22 cellular contexts compared by ENCODE assay signal in the genomic region with DNA sequence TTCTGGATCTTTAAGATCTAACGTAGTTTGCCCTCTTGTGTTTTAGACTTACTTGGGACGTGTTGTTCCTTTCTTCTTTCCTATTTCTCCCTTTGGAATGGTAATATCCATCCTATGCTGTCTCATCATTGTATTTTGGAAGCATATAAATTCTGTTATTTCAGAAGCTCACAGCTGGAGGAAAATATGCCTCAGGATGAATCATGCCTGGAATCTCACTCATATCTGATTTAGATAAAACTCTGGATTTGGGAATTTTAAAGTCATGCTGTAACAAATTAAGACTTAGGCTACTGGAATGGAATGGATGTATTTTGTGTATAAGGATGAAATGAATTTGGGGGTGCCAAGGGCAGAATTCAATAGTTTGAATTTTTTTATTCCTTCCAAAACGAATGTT.
A peak's percentile ranks its signal among the peaks of the same experiment; 100 is the strongest.
DNase-seq lines count a peak whose midpoint lies in the region; ATAC-seq and TF ChIP-seq lines count a peak whose summit lies in the region.
"Had no signal": no experiment of that assay in that cellular context is flagged by ENCODE, and none has a peak within 500 bp of the region (broad histone marks: within the 10 kb centered on the region; RNA-seq: fewer than 3 reads in every experiment).

No MANE protein-coding gene starts in this region.

- no peak for ATAC-seq in activated T-helper 17 cell treated with anti-CD3 and anti-CD28 coated beads, Interleukin-2, amount 50 U/mL, for 72 hours (replicated peaks)
- ATAC-seq in GM19324 (IDR thresholded peaks at IDR 0.05; ENCODE audit: low FRiP score, unreplicated experiment), result no peak
- ATAC-seq: right cardiac atrium; stimulated activated naive CD8-positive, alpha-beta T cell treated with anti-CD3 and anti-CD28 coated beads, Interleukin-15, amount 100 ng/mL, for 72 hours had no signal

- no peak overlapping the region for H3K9ac ChIP-seq in adipocyte (ENCODE audit: low read length)

- H3K9me3 ChIP-seq in adipocyte (ENCODE audit: control insufficient read depth, low read length), result no peaks in the 10 kb centered on the region
- H3K9me3 ChIP-seq: HAP-1, Peyer's patch, thyroid gland had no signal

- peak; percentile 4 for DNase-seq in HFFc6
- peak; percentile 24 for DNase-seq in adipocyte (ENCODE audit: low read depth)
- peak; percentile 63 for DNase-seq in fibroblast of peridontal ligament (ENCODE audit: extremely low read depth)
- DNase-seq in stromal cell of bone marrow (ENCODE audit: low read depth), result peak; percentile 18
- DNase-seq in GM13977 (ENCODE audit: low spot score), result no peak
- DNase-seq: activated CD4-positive, alpha-beta T cell treated with anti-CD3 and anti-CD28 coated beads, Interleukin-2, amount 50 U/mL, for 4 hours; activated CD4-positive, CD25-positive, alpha-beta regulatory T cell; activated naive CD4-positive, alpha-beta T cell treated with Interleukin-2 at 50 U/mL for 16 hours; DMS 273 treated with DMSO at 0.1 percent for 48 hours; NCI-H2107; NCI-H446; NCI-H748 treated with DMSO at 0.1 percent for 48 hours; Peyer's patch; posterior cingulate gyrus; right cardiac atrium; stimulated activated CD8-positive, alpha-beta memory T cell treated with anti-CD3 and anti-CD28 coated beads, Interleukin-4, amount 100 ng/mL, for 48 hours; stimulated activated naive CD8-positive, alpha-beta T cell treated with anti-CD3 and anti-CD28 coated beads, Interleukin-15, amount 100 ng/mL, for 72 hours; T-helper 1 cell; thyroid gland had no signal

- H3K9me3 Mint-ChIP-seq in HFFc6, result no peaks in the 10 kb centered on the region
- no peaks in the 10 kb centered on the region for H3K9me3 Mint-ChIP-seq in activated T-helper 17 cell treated with anti-CD3 and anti-CD28 coated beads, Interleukin-2, amount 50 U/mL, for 72 hours

- peaks cover 18% of the 10 kb centered on the region for H3K4me1 ChIP-seq in adipocyte (ENCODE audit: control insufficient read depth, insufficient read depth, low read length)
- H3K4me1 ChIP-seq: Peyer's patch, thyroid gland had no signal

- no peaks in the 10 kb centered on the region for H3K27me3 ChIP-seq in adipocyte (replicated peaks; ENCODE audit: control insufficient read depth, insufficient read depth, low read length)
- H3K27me3 ChIP-seq: Peyer's patch, thyroid gland had no signal

- H3K4me1 Mint-ChIP-seq in HFFc6 (ENCODE audit: low read depth), result peaks cover 39% of the 10 kb centered on the region
- no peaks in the 10 kb centered on the region for H3K4me1 Mint-ChIP-seq in activated T-helper 17 cell treated with anti-CD3 and anti-CD28 coated beads, Interleukin-2, amount 50 U/mL, for 72 hours
- H3K4me1 Mint-ChIP-seq: stimulated activated naive CD8-positive, alpha-beta T cell treated with anti-CD3 and anti-CD28 coated beads, Interleukin-15, amount 100 ng/mL, for 72 hours had no signal

- in situ Hi-C loops in GM13977 (cut with MboI; ENCODE audit: low pct_unique_long_range_greater_than_20kb, low sequenced_read_pairs, unreplicated experiment), result no loop called here

- no peaks in the 10 kb centered on the region; the same call in 1 of the 2 replicates for H3K36me3 Mint-ChIP-seq in HFFc6 (ENCODE audit: low read depth)
- H3K36me3 Mint-ChIP-seq in activated T-helper 17 cell treated with anti-CD3 and anti-CD28 coated beads, Interleukin-2, amount 50 U/mL, for 72 hours (ENCODE audit: low read depth), result no peaks in the 10 kb centered on the region

- no peaks in the 10 kb centered on the region for H3K36me3 ChIP-seq in adipocyte (ENCODE audit: control insufficient read depth, insufficient read depth, low read length, severe bottlenecking)
- H3K36me3 ChIP-seq: HAP-1, Peyer's patch, thyroid gland had no signal

- no peaks in the 10 kb centered on the region for H3K27me3 Mint-ChIP-seq in HFFc6 (ENCODE audit: insufficient read depth)
- no peaks in the 10 kb centered on the region for H3K27me3 Mint-ChIP-seq in activated T-helper 17 cell treated with anti-CD3 and anti-CD28 coated beads, Interleukin-2, amount 50 U/mL, for 72 hours
- H3K27me3 Mint-ChIP-seq: stimulated activated naive CD8-positive, alpha-beta T cell treated with anti-CD3 and anti-CD28 coated beads, Interleukin-15, amount 100 ng/mL, for 72 hours had no signal

- H3K4me3 ChIP-seq in adipocyte (ENCODE audit: low read length), result no peak overlapping the region
- H3K4me3 ChIP-seq: HAP-1, Peyer's patch, thyroid gland had no signal

- no peak overlapping the region for H3K27ac Mint-ChIP-seq in HFFc6
- no peak overlapping the region for H3K27ac Mint-ChIP-seq in activated T-helper 17 cell treated with anti-CD3 and anti-CD28 coated beads, Interleukin-2, amount 50 U/mL, for 72 hours
- H3K27ac Mint-ChIP-seq: stimulated activated naive CD8-positive, alpha-beta T cell treated with anti-CD3 and anti-CD28 coated beads, Interleukin-15, amount 100 ng/mL, for 72 hours had no signal

- H3K4me3 Mint-ChIP-seq in HFFc6, result no peak overlapping the region
- no peak overlapping the region for H3K4me3 Mint-ChIP-seq in activated T-helper 17 cell treated with anti-CD3 and anti-CD28 coated beads, Interleukin-2, amount 50 U/mL, for 72 hours
- H3K4me3 Mint-ChIP-seq: stimulated activated naive CD8-positive, alpha-beta T cell treated with anti-CD3 and anti-CD28 coated beads, Interleukin-15, amount 100 ng/mL, for 72 hours had no signal

- TF ChIP-seq CTCF in HFFc6 (IDR thresholded peaks at IDR 0.05) (no peak), GM13977 (IDR thresholded peaks at IDR 0.05; ENCODE audit: extremely low read depth, insufficient read depth, missing control alignments) (no peak)
